Comparison of ENCODE assay signal across 15 cellular contexts in the genomic region with DNA sequence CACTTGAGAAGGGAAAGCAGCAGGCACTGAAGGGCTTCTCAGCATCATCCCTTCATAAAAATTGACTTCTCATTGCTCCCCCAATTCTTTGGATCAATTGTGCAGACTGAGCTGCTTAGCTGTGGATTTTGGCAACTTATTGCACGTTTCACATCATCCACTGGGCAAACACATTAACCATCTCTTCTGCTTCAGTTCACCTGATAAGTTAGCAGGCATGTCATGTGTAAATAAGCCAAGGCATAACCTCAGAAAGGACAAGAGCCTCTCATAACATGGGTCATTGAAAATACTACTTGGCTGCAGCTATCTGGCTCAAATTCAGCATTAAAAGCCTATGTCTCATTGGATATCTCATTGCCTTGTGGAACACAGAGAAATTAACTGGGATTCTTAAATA.
"Had no signal": no experiment of that assay in that cellular context is flagged by ENCODE, and none has a peak within 500 bp of the region (broad histone marks: within the 10 kb centered on the region; RNA-seq: fewer than 3 reads in every experiment).

No MANE protein-coding gene starts in this region.

- DNase-seq: activated CD4-positive, alpha-beta T cell treated with anti-CD3 and anti-CD28 coated beads, Interleukin-2, amount 50 U/mL, for 4 hours; activated gamma-delta T cell treated with Interleukin-2 at 50 U/mL for 16 hours; dermis blood vessel endothelial cell; effector memory CD4-positive, alpha-beta T cell; heart left ventricle; kidney glomerular epithelial cell; left ventricle myocardium superior; mesenchymal stem cell; mucosa of descending colon; naive B cell; right cardiac atrium; stimulated activated CD4-positive, alpha-beta T cell treated with anti-CD3 and anti-CD28 coated beads, Interleukin-2, amount 100 ng/mL, for 24 hours; stimulated activated naive CD8-positive, alpha-beta T cell treated with anti-CD3 and anti-CD28 coated beads, Interleukin-15, Interleukin-2, amounts not matched to agents 100 U/mL and 50 U/mL, for 24 hours; substantia nigra; tibial artery had no signal
